ENCODE assay signal across 11 cellular contexts in genomic region chr9:109115931-109116541, GRCh38. TPM values are rescaled to one million over a fixed set of nuclear protein-coding genes. Genes with fewer than 3 reads are reported as not detected.
DNase-seq lines count a peak whose midpoint lies in the region; ATAC-seq and TF ChIP-seq lines count a peak whose summit lies in the region.
"Had no signal": no experiment of that assay in that cellular context is flagged by ENCODE, and none has a peak within 500 bp of the region (broad histone marks: within the 10 kb centered on the region; RNA-seq: fewer than 3 reads in every experiment).

No MANE protein-coding gene starts in this region.

- DNase-seq in CD4-positive, alpha-beta T cell = no peak
- DNase-seq in PC-3 = no peak
- DNase-seq in coronary artery (ENCODE audit: low spot score) = no peak
- no peak for DNase-seq in D341Med (ENCODE audit: low spot score)
- DNase-seq: MM.1S; NCI-H82; stimulated activated CD4-positive, alpha-beta T cell treated with anti-CD3 and anti-CD28 coated beads, Interleukin-2, amount 100 ng/mL, for 48 hours had no signal

- no TSS peak for BruUV-seq in PC-3 (replicated peaks; lab: Mats Ljungman, UMichigan)

- H3K4me1 ChIP-seq in PC-3 (ENCODE audit: insufficient read depth, low read length) = peaks cover 36% of the 10 kb centered on the region
- peaks cover 14 to 46% of the 10 kb centered on the region in 2 donors for H3K4me1 ChIP-seq in muscle layer of duodenum (ENCODE audit: control insufficient read depth in 1 of 2, insufficient read depth in 2 of 2, low read length in 2 of 2)

- H3K27ac Mint-ChIP-seq in CD4-positive, alpha-beta T cell = peak overlapping the region; percentile 75

- POLR2A ChIA-PET in CD4-positive, alpha-beta T cell (lab: Charles Lee) = no interaction called here
- POLR2A ChIA-PET in PC-3 (lab: Charles Lee; ENCODE audit: unreplicated experiment) = no interaction called here

- TF ChIP-seq CTCF in CD4-positive, alpha-beta T cell (IDR thresholded peaks at IDR 0.05) = no peak
- TF ChIP-seq CTCF in PC-3 (conservative IDR thresholded peaks at IDR 0.05; ENCODE audit: low read depth, low read length) = no peak
- no peak for TF ChIP-seq CTCF in coronary artery (IDR thresholded peaks at IDR 0.05)

- intact Hi-C loops in CD4-positive, alpha-beta T cell (cut with DNase I, micrococcal nuclease) = loop anchor here (5.0 kb wide), 3 partner anchors 34 to 184 kb away; partner anchors contain the start of genes ABITRAM (in 1 of the 2) and ELP1 (in 1 of the 2)
- intact Hi-C loops in PC-3 (cut with micrococcal nuclease) = loop anchor here (5.0 to 10.0 kb wide), 3 partner anchors 51 to 136 kb away; partner anchors contain the start of gene CTNNAL1

- no peaks in the 10 kb centered on the region for H3K9me3 ChIP-seq in CD4-positive, alpha-beta T cell (ENCODE audit: control insufficient read depth, low read length)
- H3K9me3 ChIP-seq in PC-3 (ENCODE audit: low read length) = no peaks in the 10 kb centered on the region
- H3K9me3 ChIP-seq in muscle layer of duodenum (ENCODE audit: control insufficient read depth in 1 of 2, low read length in 2 of 2) = no peaks in the 10 kb centered on the region

- H3K4me3 ChIP-seq in PC-3 (ENCODE audit: low read length) (no peak overlapping the region), coronary artery (peak overlapping the region; percentile 28), muscle layer of duodenum (ENCODE audit: low read depth in 1 of 2, low read length in 2 of 2) (no peak overlapping the region)

- H2AFZ ChIP-seq in PC-3 (ENCODE audit: low read length) = no peak overlapping the region

- no peak for ATAC-seq in CD4-positive, alpha-beta T cell (ENCODE audit: poor library complexity)
- ATAC-seq in PC-3 (no peak), GM21526 (IDR thresholded peaks at IDR 0.05; ENCODE audit: low FRiP score, unreplicated experiment) (no peak), GM18519 (IDR thresholded peaks at IDR 0.05; ENCODE audit: low FRiP score, unreplicated experiment) (no peak), HG03520 (IDR thresholded peaks at IDR 0.05; ENCODE audit: unreplicated experiment) (no peak)

- CTCF ChIA-PET in CD4-positive, alpha-beta T cell (lab: Charles Lee) = no interaction called here
- CTCF ChIA-PET in PC-3 (lab: Charles Lee) = no interaction called here

- peak overlapping the region; percentile 45 for H3K4me3 Mint-ChIP-seq in CD4-positive, alpha-beta T cell

- H3K27me3 ChIP-seq in CD4-positive, alpha-beta T cell (ENCODE audit: control insufficient read depth, insufficient read depth, low read length) = no peaks in the 10 kb centered on the region
- H3K27me3 ChIP-seq in PC-3 (ENCODE audit: low read length) = no peaks in the 10 kb centered on the region
- H3K27me3 ChIP-seq in muscle layer of duodenum (ENCODE audit: low read depth, low read length) = no peaks in the 10 kb centered on the region

- H3K9me2 ChIP-seq in PC-3 (replicated peaks; ENCODE audit: low read length) = no peaks in the 10 kb centered on the region

- H3K9me3 Mint-ChIP-seq in CD4-positive, alpha-beta T cell = no peaks in the 10 kb centered on the region

- H3K4me1 Mint-ChIP-seq in CD4-positive, alpha-beta T cell (ENCODE audit: low read depth) = peaks cover 74% of the 10 kb centered on the region

- no peaks in the 10 kb centered on the region for H3K36me3 ChIP-seq in PC-3 (ENCODE audit: low read depth, low read length)
- no peaks in the 10 kb centered on the region for H3K36me3 ChIP-seq in muscle layer of duodenum (ENCODE audit: control insufficient read depth in 1 of 2, insufficient read depth in 2 of 2, low read length in 2 of 2)

- peaks cover 87% of the 10 kb centered on the region for H3K79me2 ChIP-seq in PC-3 (ENCODE audit: low read length)

- no peaks in the 10 kb centered on the region for H3F3A ChIP-seq in PC-3 (ENCODE audit: low read length, unreplicated experiment)

- no peaks in the 10 kb centered on the region for H3K27me3 Mint-ChIP-seq in CD4-positive, alpha-beta T cell

- peaks cover 31% of the 10 kb centered on the region for H3K36me3 Mint-ChIP-seq in CD4-positive, alpha-beta T cell (ENCODE audit: low read depth)

- H3K9ac ChIP-seq in PC-3 (ENCODE audit: low read length) = no peak overlapping the region

- H3K4me2 ChIP-seq in PC-3 (ENCODE audit: low read length) = peak overlapping the region; percentile 20; the same call in 1 of the 2 replicates

- H4K20me1 ChIP-seq in PC-3 (ENCODE audit: low read length) = peaks cover 24% of the 10 kb centered on the region

- H3K27ac ChIP-seq in CD4-positive, alpha-beta T cell (ENCODE audit: low read depth, low read length) = no peak overlapping the region
- H3K27ac ChIP-seq in PC-3 (ENCODE audit: low read length) (no peak overlapping the region), coronary artery (peak overlapping the region in 1 of 2 donors; percentile 98), muscle layer of duodenum (ENCODE audit: low read length) (peak overlapping the region; percentile 20)

RNA-seq across cellular contexts. Expression of gene TMEM245, which starts 3.7 kb away (rescaled TPM):
- 10 to 100 TPM; 22.6 to 24.4 TPM for total RNA-seq in CD4-positive, alpha-beta T cell
- total RNA-seq in PC-3 (2014; rRNA removed) = 23.7 and 30.8 TPM in 2 replicates

RNA-seq across cellular contexts. Expression of gene FRRS1L, which starts 51.0 kb away (rescaled TPM):
- not detected for total RNA-seq in CD4-positive, alpha-beta T cell
- not detected in 2 replicates for total RNA-seq in PC-3 (2014; rRNA removed)
